13 cellular contexts compared by ENCODE assay signal in genomic region chr6:120198033-120198432, GRCh38.
DNase-seq lines count a peak whose midpoint lies in the region; ATAC-seq, FAIRE-seq and TF ChIP-seq lines count a peak whose summit lies in the region.
"Had no signal": no experiment of that assay in that cellular context is flagged by ENCODE, and none has a peak within 500 bp of the region (broad histone marks: within the 10 kb centered on the region; RNA-seq: fewer than 3 reads in every experiment).

No MANE protein-coding gene starts in this region.

- H3K36me3 Mint-ChIP-seq in endodermal cell (ENCODE audit: low read depth) (no peaks in the 10 kb centered on the region), glutamatergic neuron (ENCODE audit: unreplicated experiment) (no peaks in the 10 kb centered on the region)

- FAIRE-seq in H54 (lab: Jason Lieb, UNC), result peak; percentile 89
- peak; percentile 62 for FAIRE-seq in RCC 7860 (lab: Jason Lieb, UNC)
- FAIRE-seq: GM18507, TTC549 had no signal

- intact Hi-C loops in gastrocnemius medialis (cut with DNase I; ENCODE audit: low total_unique reads), result no loop called here

- in situ Hi-C loops in gastrocnemius medialis (cut with MboI; ENCODE audit: low sequenced_read_pairs in 4 of 4), result no loop called here

- H3K4me1 ChIP-seq in endodermal cell (ENCODE audit: control insufficient read depth, insufficient read depth, low read length), result no peaks in the 10 kb centered on the region
- peaks cover 16% of the 10 kb centered on the region for H3K4me1 ChIP-seq in mesodermal cell (ENCODE audit: control insufficient read depth, insufficient read depth, low read length, poor library complexity, severe bottlenecking)
- no peaks in the 10 kb centered on the region for H3K4me1 ChIP-seq in gastrocnemius medialis

- no peak overlapping the region for H3K4me3 Mint-ChIP-seq in endodermal cell
- no peak overlapping the region for H3K4me3 Mint-ChIP-seq in glutamatergic neuron (ENCODE audit: unreplicated experiment)
- H3K4me3 Mint-ChIP-seq: dendritic cell treated with granulocyte-macrophage colony-stimulating factor and Interleukin-4, amounts not matched to agents 40 ng/mL and 50 ng/mL, for 4 days; nephron progenitor cell had no signal

- DNase-seq in H54 (ENCODE audit: insufficient read length, low spot score) (no peak), RCC 7860 (ENCODE audit: low spot score) (peak; percentile 78), endodermal cell (peak; percentile 59), gastrocnemius medialis (no peak), germinal center (ENCODE audit: low spot score) (no peak), glutamatergic neuron (no peak), NK-92 (lab: John Stamatoyannopoulos, UW; ENCODE audit: unreplicated experiment) (no peak)
- DNase-seq: nephron progenitor cell had no signal

- no peaks in the 10 kb centered on the region for H3K9me3 Mint-ChIP-seq in endodermal cell
- H3K9me3 Mint-ChIP-seq in glutamatergic neuron (ENCODE audit: unreplicated experiment), result no peaks in the 10 kb centered on the region
- H3K9me3 Mint-ChIP-seq: dendritic cell treated with granulocyte-macrophage colony-stimulating factor and Interleukin-4, amounts not matched to agents 40 ng/mL and 50 ng/mL, for 4 days; nephron progenitor cell had no signal

- no peak for ATAC-seq in gastrocnemius medialis

- no peak overlapping the region for H3K9ac ChIP-seq in endodermal cell (ENCODE audit: extremely low read depth, low read length, poor library complexity, severe bottlenecking)
- H3K9ac ChIP-seq: KMS-11 had no signal

- no peaks in the 10 kb centered on the region for H3K27me3 ChIP-seq in endodermal cell (ENCODE audit: control insufficient read depth, insufficient read depth, low read length, poor library complexity, severe bottlenecking)
- H3K27me3 ChIP-seq in gastrocnemius medialis, result no peaks in the 10 kb centered on the region

- no peaks in the 10 kb centered on the region for H3K27me3 Mint-ChIP-seq in endodermal cell (ENCODE audit: insufficient read depth)
- H3K27me3 Mint-ChIP-seq in glutamatergic neuron (ENCODE audit: unreplicated experiment), result no peaks in the 10 kb centered on the region
- H3K27me3 Mint-ChIP-seq: dendritic cell treated with granulocyte-macrophage colony-stimulating factor and Interleukin-4, amounts not matched to agents 40 ng/mL and 50 ng/mL, for 4 days had no signal

- H3K27ac ChIP-seq in endodermal cell (ENCODE audit: low read depth, low read length), result no peak overlapping the region
- H3K27ac ChIP-seq in mesodermal cell (ENCODE audit: low read depth, low read length, severe bottlenecking), result peak overlapping the region; percentile 90
- no peak overlapping the region for H3K27ac ChIP-seq in gastrocnemius medialis
- H3K27ac ChIP-seq: KMS-11 had no signal

- H3K36me3 ChIP-seq in endodermal cell (ENCODE audit: control insufficient read depth, insufficient read depth, low read length), result no peaks in the 10 kb centered on the region
- no peaks in the 10 kb centered on the region for H3K36me3 ChIP-seq in mesodermal cell (ENCODE audit: control insufficient read depth, insufficient read depth, low read length)
- H3K36me3 ChIP-seq in gastrocnemius medialis, result no peaks in the 10 kb centered on the region

- H3K4me1 Mint-ChIP-seq in endodermal cell (peaks cover 23% of the 10 kb centered on the region), glutamatergic neuron (ENCODE audit: low read depth, unreplicated experiment) (no peaks in the 10 kb centered on the region)
- H3K4me1 Mint-ChIP-seq: nephron progenitor cell had no signal

- H3K9me3 ChIP-seq in endodermal cell (ENCODE audit: control insufficient read depth, low read length), result no peaks in the 10 kb centered on the region
- H3K9me3 ChIP-seq in mesodermal cell (ENCODE audit: control insufficient read depth, low read length), result no peaks in the 10 kb centered on the region
- H3K9me3 ChIP-seq in gastrocnemius medialis, result no peaks in the 10 kb centered on the region

- TF ChIP-seq CTCF in endodermal cell (conservative IDR thresholded peaks at IDR 0.05), result no peak
- TF ChIP-seq CTCF in gastrocnemius medialis (IDR thresholded peaks at IDR 0.05 in 4 of 5, conservative IDR thresholded peaks at IDR 0.05 in 1 of 5), result no peak
- TF ChIP-seq CTCF in glutamatergic neuron (IDR thresholded peaks at IDR 0.05; ENCODE audit: partially characterized antibody, unreplicated experiment), result no peak

- TF ChIP-seq POLR2A in H54 (IDR thresholded peaks at IDR 0.05; ENCODE audit: low read depth, low read length) (no peak), gastrocnemius medialis (IDR thresholded peaks at IDR 0.05) (no peak)

- no peak overlapping the region for H3K4me3 ChIP-seq in endodermal cell (ENCODE audit: low read length)
- H3K4me3 ChIP-seq in mesodermal cell (ENCODE audit: extremely low read depth, insufficient read depth, low read length, poor library complexity, severe bottlenecking), result no peak overlapping the region
- no peak overlapping the region for H3K4me3 ChIP-seq in gastrocnemius medialis

- H3K27ac Mint-ChIP-seq in endodermal cell (peak overlapping the region; percentile 70), glutamatergic neuron (ENCODE audit: unreplicated experiment) (no peak overlapping the region)
- H3K27ac Mint-ChIP-seq: dendritic cell treated with granulocyte-macrophage colony-stimulating factor and Interleukin-4, amounts not matched to agents 40 ng/mL and 50 ng/mL, for 4 days; nephron progenitor cell had no signal

Comparison
In these comparisons a context has a peak if more than half of its experiments do, and no peak if none do; other contexts are left out.
1. DNase-seq: peak in RCC 7860 (single experiment) and endodermal cell (single experiment); none in H54 (single experiment), gastrocnemius medialis (0 of 2), germinal center (single experiment), glutamatergic neuron (single experiment) and NK-92 (single experiment).